ENCODE assay signal across 15 cellular contexts in the genomic region with DNA sequence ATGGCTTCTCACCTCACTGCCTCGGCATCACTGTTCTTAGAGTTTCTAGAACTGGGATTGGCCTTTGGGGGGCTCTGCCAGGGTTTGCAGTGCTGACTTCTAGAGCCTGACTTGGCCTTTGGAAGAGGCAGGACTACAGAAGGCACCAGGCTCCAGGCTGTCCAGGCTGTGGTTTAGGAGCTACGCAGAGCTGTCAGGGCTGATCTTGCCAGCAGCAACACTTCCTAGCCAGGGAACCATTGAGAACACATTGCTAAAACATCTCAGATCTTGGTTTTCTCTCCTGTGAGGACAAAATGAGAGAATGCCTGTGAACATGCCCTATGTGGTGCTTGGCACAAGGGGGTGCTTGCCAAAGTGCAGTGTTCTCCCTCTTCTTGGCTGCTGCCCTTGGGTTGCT. TPM values are rescaled to one million over a fixed set of nuclear protein-coding genes. Genes with fewer than 3 reads are reported as not detected.
DNase-seq lines count a peak whose midpoint lies in the region; ATAC-seq and TF ChIP-seq lines count a peak whose summit lies in the region.
"Had no signal": no experiment of that assay in that cellular context is flagged by ENCODE, and none has a peak within 500 bp of the region (broad histone marks: within the 10 kb centered on the region; RNA-seq: fewer than 3 reads in every experiment).

No MANE protein-coding gene starts in this region.

- no peak for TF ChIP-seq CTCF in SK-N-SH (IDR thresholded peaks at IDR 0.05)
- TF ChIP-seq CTCF in ascending aorta (IDR thresholded peaks at IDR 0.05): no peak
- TF ChIP-seq CTCF in dorsolateral prefrontal cortex (IDR thresholded peaks at IDR 0.05 in 54 of 56, conservative IDR thresholded peaks at IDR 0.05 in 2 of 56; ENCODE audit: low read depth in 1 of 56, partially characterized antibody in 56 of 56): no peak

- no peak overlapping the region for H2AFZ ChIP-seq in SK-N-SH (ENCODE audit: low read depth)
- H2AFZ ChIP-seq: GM23338 had no signal

- no peaks in the 10 kb centered on the region for H3K79me2 ChIP-seq in SK-N-SH (ENCODE audit: insufficient read depth)

- H3K27ac ChIP-seq in SK-N-SH (ENCODE audit: low read depth in 2 of 2, low read length in 1 of 2) (no peak overlapping the region), ascending aorta (peak overlapping the region; percentile 52 to 55), dorsolateral prefrontal cortex (peak overlapping the region in 49 of 59 donors; percentile 4 to 94 (median 75))
- H3K27ac ChIP-seq: 22Rv1; BLaER1 treated with 17β-estradiol and CSF1 and Interleukin-3, amounts not matched to agents 10 nM and 100 nM had no signal

- no peaks in the 10 kb centered on the region for H3K4me1 ChIP-seq in SK-N-SH (ENCODE audit: control insufficient read depth in 1 of 2, insufficient read depth in 2 of 2, low read depth in 1 of 2, low read length in 1 of 2)
- H3K4me1 ChIP-seq in ascending aorta: peaks cover 5 to 8% of the 10 kb centered on the region in 2 donors

- ATAC-seq in SK-N-SH treated with all-trans-retinoic acid at 6 μM for 48 hours: peak; percentile 28; the same call in 1 of the 3 replicates
- ATAC-seq: GM23338 had no signal

- H3K36me3 ChIP-seq in SK-N-SH (replicated peaks in 1 of 2; ENCODE audit: control insufficient read depth in 1 of 2, insufficient read depth in 2 of 2, low read length in 1 of 2): no peaks in the 10 kb centered on the region
- H3K36me3 ChIP-seq in ascending aorta: no peaks in the 10 kb centered on the region
- H3K36me3 ChIP-seq: BLaER1 treated with 17β-estradiol and CSF1 and Interleukin-3, amounts not matched to agents 10 nM and 100 nM had no signal

- CTCF ChIA-PET in SK-N-SH (lab: Yijun Ruan, JAX): interaction anchor here (0.9 to 2.2 kb wide), 3 partner anchors 32 to 100 kb away, joined by 3 to 7 read pairs (median 4); no protein-coding TSS in a partner anchor

- no peak overlapping the region for H3K4me2 ChIP-seq in SK-N-SH
- H3K4me2 ChIP-seq: GM23338 had no signal

- no peaks in the 10 kb centered on the region for H4K20me1 ChIP-seq in SK-N-SH (ENCODE audit: insufficient read depth)
- H4K20me1 ChIP-seq: BLaER1 treated with 17β-estradiol and CSF1 and Interleukin-3, amounts not matched to agents 10 nM and 100 nM had no signal

- no peaks in the 10 kb centered on the region for H3F3A ChIP-seq in SK-N-SH (replicated peaks; ENCODE audit: insufficient read depth)

- no peak for TF ChIP-seq EP300 in SK-N-SH (IDR thresholded peaks at IDR 0.05; ENCODE audit: borderline replicate concordance in 1 of 2, low read depth in 1 of 2, low read length in 1 of 2)

- POLR2A ChIA-PET in SK-N-SH (lab: Yijun Ruan, JAX): no interaction called here

- DNase-seq in SK-N-SH (no peak), ascending aorta (ENCODE audit: low spot score in 2 of 2) (no peak), dorsolateral prefrontal cortex (no peak), SHP77 treated with DMSO at 0.1 percent for 48 hours (lab: John Stamatoyannopoulos, UW) (no peak), UCSD-AML1 (lab: John Stamatoyannopoulos, UW; ENCODE audit: unreplicated experiment) (no peak), mesenteric fat pad (ENCODE audit: low spot score) (no peak), NCI-H2107 treated with DMSO at 0.1 percent for 48 hours (lab: John Stamatoyannopoulos, UW; ENCODE audit: unreplicated experiment) (no peak)
- DNase-seq: Calu3; CD4-positive, alpha-beta T cell; DMS 273 treated with DMSO at 0.1 percent for 48 hours; H7 had no signal

- 75% methylated on average over 2 of the region's 2 CpGs for WGBS in SK-N-SH (ENCODE audit: low lambda C conversion rate)

- intact Hi-C loops in ascending aorta (cut with DNase I): no loop called here
- intact Hi-C loops in dorsolateral prefrontal cortex (cut with DNase I): no loop called here

- TF ChIP-seq RAD21 in SK-N-SH (IDR thresholded peaks at IDR 0.05; ENCODE audit: low read length): no peak

- H3K9me2 ChIP-seq in SK-N-SH: no peaks in the 10 kb centered on the region

- H3K9ac ChIP-seq in SK-N-SH: no peak overlapping the region
- H3K9ac ChIP-seq: BLaER1 treated with 17β-estradiol and CSF1 and Interleukin-3, amounts not matched to agents 10 nM and 100 nM had no signal

- H3K9me3 ChIP-seq in SK-N-SH (no peaks in the 10 kb centered on the region), ascending aorta (no peaks in the 10 kb centered on the region)
- H3K9me3 ChIP-seq: BLaER1 treated with 17β-estradiol and CSF1 and Interleukin-3, amounts not matched to agents 10 nM and 100 nM had no signal

- H3K27me3 ChIP-seq in SK-N-SH (ENCODE audit: insufficient read depth) (no peaks in the 10 kb centered on the region), ascending aorta (no peaks in the 10 kb centered on the region), dorsolateral prefrontal cortex (no peaks in the 10 kb centered on the region)
- H3K27me3 ChIP-seq: BLaER1 treated with 17β-estradiol and CSF1 and Interleukin-3, amounts not matched to agents 10 nM and 100 nM had no signal

- H3K4me3 ChIP-seq in SK-N-SH (ENCODE audit: low read depth in 2 of 2, low read length in 1 of 2): no peak overlapping the region
- no peak overlapping the region for H3K4me3 ChIP-seq in ascending aorta
- no peak overlapping the region for H3K4me3 ChIP-seq in dorsolateral prefrontal cortex
- H3K4me3 ChIP-seq: BLaER1 treated with 17β-estradiol and CSF1 and Interleukin-3, amounts not matched to agents 10 nM and 100 nM; GM23338 had no signal

TF ChIP-seq in SK-N-SH treated with all-trans-retinoic acid at 6 μM for 48 hours, 23 proteins besides CTCF, POLR2A, EP300 and RAD21:
- TF ChIP-seq ZNF70 (CRISPR knock-in tag; IDR thresholded peaks at IDR 0.05): no peak
- TF ChIP-seq, protein P1, sequence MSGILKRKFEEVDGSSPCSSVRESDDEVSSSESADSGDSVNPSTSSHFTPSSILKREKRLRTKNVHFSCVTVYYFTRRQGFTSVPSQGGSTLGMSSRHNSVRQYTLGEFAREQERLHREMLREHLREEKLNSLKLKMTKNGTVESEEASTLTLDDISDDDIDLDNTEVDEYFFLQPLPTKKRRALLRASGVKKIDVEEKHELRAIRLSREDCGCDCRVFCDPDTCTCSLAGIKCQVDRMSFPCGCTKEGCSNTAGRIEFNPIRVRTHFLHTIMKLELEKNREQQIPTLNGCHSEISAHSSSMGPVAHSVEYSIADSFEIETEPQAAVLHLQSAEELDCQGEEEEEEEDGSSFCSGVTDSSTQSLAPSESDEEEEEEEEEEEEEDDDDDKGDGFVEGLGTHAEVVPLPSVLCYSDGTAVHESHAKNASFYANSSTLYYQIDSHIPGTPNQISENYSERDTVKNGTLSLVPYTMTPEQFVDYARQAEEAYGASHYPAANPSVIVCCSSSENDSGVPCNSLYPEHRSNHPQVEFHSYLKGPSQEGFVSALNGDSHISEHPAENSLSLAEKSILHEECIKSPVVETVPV (CRISPR knock-in tag; IDR thresholded peaks at IDR 0.05): no peak
- no peak for TF ChIP-seq OSR1 (CRISPR knock-in tag; IDR thresholded peaks at IDR 0.05)
- no peak for TF ChIP-seq PPARA (CRISPR knock-in tag; IDR thresholded peaks at IDR 0.05; ENCODE audit: borderline replicate concordance)
- TF ChIP-seq ZFP3 (CRISPR knock-in tag; IDR thresholded peaks at IDR 0.05): no peak

TF ChIP-seq in SK-N-SH, 30 proteins besides CTCF, POLR2A, EP300 and RAD21 (continues in another document):
- TF ChIP-seq POLR2AphosphoS5 (IDR thresholded peaks at IDR 0.05; ENCODE audit: low read depth, low read length) (no peak), YY1 (IDR thresholded peaks at IDR 0.05; ENCODE audit: low read depth) (no peak)
- TF ChIP-seq, protein P2, sequence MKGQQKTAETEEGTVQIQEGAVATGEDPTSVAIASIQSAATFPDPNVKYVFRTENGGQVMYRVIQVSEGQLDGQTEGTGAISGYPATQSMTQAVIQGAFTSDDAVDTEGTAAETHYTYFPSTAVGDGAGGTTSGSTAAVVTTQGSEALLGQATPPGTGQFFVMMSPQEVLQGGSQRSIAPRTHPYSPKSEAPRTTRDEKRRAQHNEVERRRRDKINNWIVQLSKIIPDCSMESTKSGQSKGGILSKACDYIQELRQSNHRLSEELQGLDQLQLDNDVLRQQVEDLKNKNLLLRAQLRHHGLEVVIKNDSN (IDR thresholded peaks at IDR 0.05; ENCODE audit: borderline replicate concordance, low read depth): no peak

RNA-seq across cellular contexts. Expression of a gene that starts 34.6 kb away (rescaled TPM):
- 112 and 122 TPM in 2 replicates for polyA plus RNA-seq in SK-N-SH (2012; rRNA removed)
- polyA plus RNA-seq in SK-N-SH (2012; cell fraction: cytosol; rRNA removed): 61.5 and 82.7 TPM in 2 replicates
- 196 and 200 TPM in 2 replicates for polyA plus RNA-seq in SK-N-SH (2012; cell fraction: nucleus; rRNA removed)
- total RNA-seq in ascending aorta: 79.5 TPM
- total RNA-seq in dorsolateral prefrontal cortex: 100 to 1,000 TPM in 17 of 120 experiments, 10 to 100 TPM in 103; 53.0 to 121 (median 85.4) TPM
- total RNA-seq in mesenteric fat pad: 51.1 TPM

RNA-seq across cellular contexts. Expression of a gene that starts 49.7 kb away (rescaled TPM):
- 35.1 and 46.3 TPM in 2 replicates for polyA plus RNA-seq in SK-N-SH (2012; rRNA removed)
- polyA plus RNA-seq in SK-N-SH (2012; cell fraction: cytosol; rRNA removed): 2.8 and 4.5 TPM in 2 replicates
- polyA plus RNA-seq in SK-N-SH (2012; cell fraction: nucleus; rRNA removed): 411 and 496 TPM in 2 replicates
- total RNA-seq in ascending aorta (12.6 TPM), dorsolateral prefrontal cortex (10 to 100 TPM in 114 of 120 experiments, 1 to 10 TPM in 6; 8.8 to 30.0 (median 15.2) TPM), mesenteric fat pad (5.7 TPM)

RNA-seq across cellular contexts. Expression of a gene that starts 49.8 kb away (rescaled TPM):
- polyA plus RNA-seq in SK-N-SH (2012; rRNA removed): 48.1 and 53.3 TPM in 2 replicates
- 15.5 and 21.9 TPM in 2 replicates for polyA plus RNA-seq in SK-N-SH (2012; cell fraction: cytosol; rRNA removed)
- 151 and 186 TPM in 2 replicates for polyA plus RNA-seq in SK-N-SH (2012; cell fraction: nucleus; rRNA removed)
- total RNA-seq in ascending aorta: 33.1 TPM
- 100 to 1,000 TPM in 1 of 120 experiments, 10 to 100 TPM in 119; 43.7 to 103 (median 67.5) TPM for total RNA-seq in dorsolateral prefrontal cortex
- total RNA-seq in mesenteric fat pad: 42.1 TPM

Comparison
In these comparisons a context has a peak if more than half of its experiments do, and no peak if none do; other contexts are left out.
1. H3K27ac ChIP-seq: peak in ascending aorta (2 of 2) and dorsolateral prefrontal cortex (49 of 59); none in SK-N-SH (0 of 2).